In the genomic region with DNA sequence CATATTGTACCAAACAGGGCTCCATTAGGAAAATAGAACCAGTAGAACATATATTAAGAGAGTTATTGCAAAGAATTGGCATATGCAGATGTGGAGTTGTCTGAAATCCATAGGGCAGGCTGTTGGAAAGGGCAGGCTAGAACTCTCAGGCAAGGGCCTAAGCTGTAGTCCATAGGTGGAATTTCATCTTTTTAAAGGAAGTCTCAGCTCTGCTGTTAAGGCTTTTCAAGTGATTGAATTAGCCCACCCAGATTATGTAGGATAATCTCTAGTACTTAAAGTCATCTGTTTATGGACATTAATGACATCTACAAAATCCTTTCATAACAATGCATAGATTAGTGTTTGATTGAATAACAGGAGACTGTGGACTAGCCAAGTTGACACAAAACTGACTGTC, we compare ENCODE assay signal across 26 cellular contexts. TPM values are rescaled to one million over a fixed set of nuclear protein-coding genes. Genes with fewer than 3 reads are reported as not detected.
A peak's percentile ranks its signal among the peaks of the same experiment; 100 is the strongest.
DNase-seq lines count a peak whose midpoint lies in the region; ATAC-seq, FAIRE-seq and TF ChIP-seq lines count a peak whose summit lies in the region.
"Had no signal": no experiment of that assay in that cellular context is flagged by ENCODE, and none has a peak within 500 bp of the region (broad histone marks: within the 10 kb centered on the region; RNA-seq: fewer than 3 reads in every experiment).

No MANE protein-coding gene starts in this region.

- no peak overlapping the region for H3K27ac ChIP-seq in CD8-positive, alpha-beta memory T cell (ENCODE audit: low read depth, low read length)
- no peak overlapping the region for H3K27ac ChIP-seq in left ventricle myocardium inferior (replicated peaks)
- H3K27ac ChIP-seq: A549; BLaER1 treated with 17β-estradiol and CSF1 and Interleukin-3, amounts not matched to agents 10 nM and 100 nM had no signal

- peaks cover 4% of the 10 kb centered on the region for H3K27me3 Mint-ChIP-seq in nephron progenitor cell (ENCODE audit: low read depth, poor library complexity)
- no peaks in the 10 kb centered on the region for H3K27me3 Mint-ChIP-seq in CD8-positive, alpha-beta memory T cell
- H3K27me3 Mint-ChIP-seq: CD4-positive, alpha-beta T cell had no signal

- no peaks in the 10 kb centered on the region for H3K36me3 ChIP-seq in CD8-positive, alpha-beta memory T cell (ENCODE audit: insufficient read depth, low read length)
- no peaks in the 10 kb centered on the region for H3K36me3 ChIP-seq in left ventricle myocardium inferior
- H3K36me3 ChIP-seq: BE2C; BLaER1 treated with 17β-estradiol and CSF1 and Interleukin-3, amounts not matched to agents 10 nM and 100 nM; HAP-1 had no signal

- no peaks in the 10 kb centered on the region for H3K9me3 ChIP-seq in CD8-positive, alpha-beta memory T cell (ENCODE audit: low read length)
- H3K9me3 ChIP-seq in left ventricle myocardium inferior (replicated peaks) = no peaks in the 10 kb centered on the region
- H3K9me3 ChIP-seq: A549; BE2C; BLaER1 treated with 17β-estradiol and CSF1 and Interleukin-3, amounts not matched to agents 10 nM and 100 nM; HAP-1 had no signal

- POLR2A ChIA-PET in CD8-positive, alpha-beta memory T cell (lab: Charles Lee) = no interaction called here

- peak; percentile 95 for FAIRE-seq in D721Med (lab: Jason Lieb, UNC)
- FAIRE-seq: A549, GM12891, GM18507, H54 had no signal

- H3K4me3 ChIP-seq in CD8-positive, alpha-beta memory T cell (ENCODE audit: low read length) = no peak overlapping the region
- no peak overlapping the region for H3K4me3 ChIP-seq in left ventricle myocardium inferior
- H3K4me3 ChIP-seq: A549; BLaER1 treated with 17β-estradiol and CSF1 and Interleukin-3, amounts not matched to agents 10 nM and 100 nM; HAP-1 had no signal

- peak overlapping the region; percentile 11 for H3K27ac Mint-ChIP-seq in nephron progenitor cell
- no peak overlapping the region for H3K27ac Mint-ChIP-seq in CD8-positive, alpha-beta memory T cell
- H3K27ac Mint-ChIP-seq: CD4-positive, alpha-beta T cell; HFFc6 had no signal

- intact Hi-C loops in left ventricle myocardium inferior (cut with micrococcal nuclease) = no loop called here

- peaks cover 5% of the 10 kb centered on the region for H3K4me1 ChIP-seq in CD8-positive, alpha-beta memory T cell (ENCODE audit: insufficient read depth, low read length)
- peaks cover 2% of the 10 kb centered on the region for H3K4me1 ChIP-seq in left ventricle myocardium inferior
- H3K4me1 ChIP-seq: BE2C had no signal

- no peaks in the 10 kb centered on the region for H3K36me3 Mint-ChIP-seq in nephron progenitor cell (ENCODE audit: low read depth)
- H3K36me3 Mint-ChIP-seq in CD8-positive, alpha-beta memory T cell = peaks cover 0 to 2% (median 0%) of the 10 kb centered on the region in 3 donors

- H3K27me3 ChIP-seq in CD8-positive, alpha-beta memory T cell (ENCODE audit: insufficient read depth, low read length, poor library complexity, severe bottlenecking) = no peaks in the 10 kb centered on the region
- no peaks in the 10 kb centered on the region for H3K27me3 ChIP-seq in left ventricle myocardium inferior (ENCODE audit: low read depth)
- H3K27me3 ChIP-seq: BE2C; BLaER1 treated with 17β-estradiol and CSF1 and Interleukin-3, amounts not matched to agents 10 nM and 100 nM had no signal

- peaks cover 6% of the 10 kb centered on the region for H3K4me1 Mint-ChIP-seq in nephron progenitor cell
- H3K4me1 Mint-ChIP-seq in CD8-positive, alpha-beta memory T cell = peaks cover 24 to 32% (median 29%) of the 10 kb centered on the region in 3 donors

- H3K4me3 Mint-ChIP-seq in nephron progenitor cell = no peak overlapping the region
- H3K4me3 Mint-ChIP-seq in CD8-positive, alpha-beta memory T cell = no peak overlapping the region
- H3K4me3 Mint-ChIP-seq: CD14-positive monocyte; CD4-positive, alpha-beta T cell; HFFc6 had no signal

- no peak for ATAC-seq in HG03457 (IDR thresholded peaks at IDR 0.05; ENCODE audit: unreplicated experiment)
- ATAC-seq: A549 had no signal

- TF ChIP-seq CTCF in D721Med (IDR thresholded peaks at IDR 0.05; ENCODE audit: insufficient read depth, missing control alignments) (no peak), nephron progenitor cell (IDR thresholded peaks at IDR 0.05) (no peak), left ventricle myocardium inferior (IDR thresholded peaks at IDR 0.05; ENCODE audit: borderline replicate concordance) (no peak)

- CTCF ChIA-PET in CD8-positive, alpha-beta memory T cell (lab: Charles Lee) = no interaction called here

- DNase-seq in D721Med (ENCODE audit: insufficient read length, low spot score) (no peak), NCI-H524 treated with DMSO at 0.1 percent for 48 hours (lab: John Stamatoyannopoulos, UW) (peak; percentile 75), nephron progenitor cell (no peak), left ventricle myocardium inferior (no peak)
- no peak for DNase-seq in CD8-positive, alpha-beta memory T cell
- DNase-seq: 8988T; ACHN; AML-193; BE2C; Calu3; CD4-positive, alpha-beta T cell; COR-L47; DMS 273 treated with DMSO at 0.1 percent for 48 hours; DMS79; EL; GDM1; GOT3; HFFc6 had no signal

- H3K9me3 Mint-ChIP-seq in nephron progenitor cell = no peaks in the 10 kb centered on the region
- no peaks in the 10 kb centered on the region for H3K9me3 Mint-ChIP-seq in CD8-positive, alpha-beta memory T cell
- H3K9me3 Mint-ChIP-seq: CD4-positive, alpha-beta T cell; HFFc6 had no signal

RNA-seq across cellular contexts. Expression of gene RAD51B, which starts 59.4 kb away (rescaled TPM):
- total RNA-seq in CD8-positive, alpha-beta memory T cell = 10 to 100 TPM; 17.4 to 22.9 TPM
- polyA plus RNA-seq in CD8-positive, alpha-beta memory T cell = 15.7 TPM
- 2.4 TPM for total RNA-seq in left ventricle myocardium inferior
